20 cellular contexts compared by ENCODE assay signal in genomic region chr14:104263671-104264358, GRCh38.
A peak's percentile ranks its signal among the peaks of the same experiment; 100 is the strongest.
DNase-seq lines count a peak whose midpoint lies in the region; ATAC-seq and TF ChIP-seq lines count a peak whose summit lies in the region.
"Had no signal": no experiment of that assay in that cellular context is flagged by ENCODE, and none has a peak within 500 bp of the region (broad histone marks: within the 10 kb centered on the region; RNA-seq: fewer than 3 reads in every experiment).

No MANE protein-coding gene starts in this region.

- in situ Hi-C loops in HAP-1 (cut with MboI; ENCODE audit: low sequenced_read_pairs) = no loop called here

- DNase-seq in cardiac septum (ENCODE audit: low spot score) = peak; percentile 63
- DNase-seq in heart right ventricle = no peak
- DNase-seq in RWPE2 (ENCODE audit: low spot score) = peak; percentile 45
- peak; percentile 34 for DNase-seq in islet precursor cell
- DNase-seq in ureter (ENCODE audit: low spot score) = peak; percentile 25
- DNase-seq in HAP-1 (ENCODE audit: low spot score in 2 of 2) = no peak
- DNase-seq: activated CD4-positive, alpha-beta T cell treated with anti-CD3 and anti-CD28 coated beads for 1 hour; activated CD8-positive, alpha-beta T cell treated with anti-CD3 and anti-CD28 coated beads, Interleukin-2, amount 10 ng/mL, durations not matched to agents 7 days and 5 days; effector memory CD8-positive, alpha-beta T cell; MG63; NCI-H1417 treated with DMSO at 0.1 percent for 48 hours; NCI-H2171; NCI-H774; OCI-M1; retina; SIG-M5 had no signal

- ATAC-seq in heart right ventricle (no peak), RWPE2 (ENCODE audit: low read depth) (no peak), HG02571 (IDR thresholded peaks at IDR 0.05; ENCODE audit: unreplicated experiment) (no peak)
- ATAC-seq: activated CD8-positive, alpha-beta T cell treated with anti-CD3 and anti-CD28 coated beads, Interleukin-2, amount 10 ng/mL, durations not matched to agents 7 days and 5 days; effector memory CD8-positive, alpha-beta T cell; esophagus mucosa; stimulated activated naive CD8-positive, alpha-beta T cell treated with anti-CD3 and anti-CD28 coated beads, Interleukin-15, amount 100 ng/mL, for 72 hours had no signal

- H3K9me3 ChIP-seq in heart right ventricle (peaks cover 0 to 22% (median 0%) of the 10 kb centered on the region in 11 donors), RWPE2 (ENCODE audit: severe bottlenecking) (no peaks in the 10 kb centered on the region), HAP-1 (no peaks in the 10 kb centered on the region)
- H3K9me3 ChIP-seq: MG63, upper lobe of left lung had no signal

- H3K4me1 ChIP-seq in heart right ventricle (no peaks in the 10 kb centered on the region), RWPE2 (ENCODE audit: insufficient read depth, poor library complexity, severe bottlenecking) (no peaks in the 10 kb centered on the region), HAP-1 (no peaks in the 10 kb centered on the region)
- H3K4me1 ChIP-seq: upper lobe of left lung had no signal

- H3K36me3 ChIP-seq in heart right ventricle (no peaks in the 10 kb centered on the region), RWPE2 (ENCODE audit: low read depth) (no peaks in the 10 kb centered on the region), HAP-1 (replicated peaks) (no peaks in the 10 kb centered on the region)
- H3K36me3 ChIP-seq: MG63, upper lobe of left lung had no signal

- intact Hi-C loops in cardiac septum (cut with DNase I) (no loop called here), heart right ventricle (cut with DNase I) (no loop called here)

- H3K27me3 ChIP-seq in heart right ventricle (no peaks in the 10 kb centered on the region), RWPE2 (ENCODE audit: insufficient read depth, poor library complexity, severe bottlenecking) (peaks cover 26% of the 10 kb centered on the region), HAP-1 (ENCODE audit: low read depth) (peaks cover 7% of the 10 kb centered on the region; the same call in 1 of the 2 replicates)
- H3K27me3 ChIP-seq: MG63, upper lobe of left lung had no signal

- H3K27ac ChIP-seq in heart right ventricle (no peak overlapping the region), RWPE2 (ENCODE audit: poor library complexity, severe bottlenecking) (no peak overlapping the region)
- H3K27ac ChIP-seq: upper lobe of left lung had no signal

- H3K4me3 ChIP-seq in heart right ventricle (no peak overlapping the region), RWPE2 (ENCODE audit: severe bottlenecking) (no peak overlapping the region), HAP-1 (no peak overlapping the region)
- H3K4me3 ChIP-seq: MG63, upper lobe of left lung had no signal

- WGBS in heart right ventricle, 2 donors = 83 to 93% methylated on average over 18 of the region's 18 CpGs

- TF ChIP-seq CTCF in heart right ventricle (IDR thresholded peaks at IDR 0.05) (no peak), RWPE2 (IDR thresholded peaks at IDR 0.05; ENCODE audit: poor library complexity, severe bottlenecking) (no peak)

Comparison
In these comparisons a context has a peak if more than half of its experiments do, and no peak if none do; other contexts are left out.
1. DNase-seq: peak in cardiac septum (single experiment), RWPE2 (single experiment), islet precursor cell (single experiment) and ureter (single experiment); none in heart right ventricle (0 of 2) and HAP-1 (0 of 2).